ENCODE assay signal across 9 cellular contexts in genomic region chr4:138494931-138495330, GRCh38.
DNase-seq lines count a peak whose midpoint lies in the region; ATAC-seq and TF ChIP-seq lines count a peak whose summit lies in the region.
"Had no signal": no experiment of that assay in that cellular context is flagged by ENCODE, and none has a peak within 500 bp of the region (broad histone marks: within the 10 kb centered on the region; RNA-seq: fewer than 3 reads in every experiment).

No MANE protein-coding gene starts in this region.

- no peak overlapping the region for H2BK15ac ChIP-seq in mesendoderm (replicated peaks; ENCODE audit: low read depth)

- no peaks in the 10 kb centered on the region for H3K4me1 ChIP-seq in mesendoderm (ENCODE audit: control insufficient read depth, low read depth, low read length)

- H3K79me1 ChIP-seq in mesendoderm (ENCODE audit: low read length) = no peaks in the 10 kb centered on the region

- H3K4me3 ChIP-seq in WI38 (ENCODE audit: low read depth, low read length) = no peak overlapping the region
- H3K4me3 ChIP-seq in mesendoderm (ENCODE audit: low read length) = no peak overlapping the region

- no peak overlapping the region for H3K27ac ChIP-seq in mesendoderm (ENCODE audit: low read depth, low read length)

- H3K4me2 ChIP-seq in mesendoderm (ENCODE audit: low read length) = no peak overlapping the region

- no peak overlapping the region for H3K4me3 Mint-ChIP-seq in T-helper 2 cell treated with Interferon-gamma antibody and Interleukin-4, amounts not matched to agents 5 μg/mL and 100 μg/mL, for 36 hours

- no peak overlapping the region for H2AK5ac ChIP-seq in mesendoderm (ENCODE audit: low read length)

- H3K9ac ChIP-seq in mesendoderm (ENCODE audit: low read length) = no peak overlapping the region

- no peaks in the 10 kb centered on the region for H3K36me3 ChIP-seq in mesendoderm (ENCODE audit: control insufficient read depth, insufficient read depth, low read length)

- no peak overlapping the region for H2BK5ac ChIP-seq in mesendoderm (ENCODE audit: low read length)

- no peaks in the 10 kb centered on the region for H3K79me2 ChIP-seq in mesendoderm (ENCODE audit: control insufficient read depth, insufficient read depth, low read length)

- H3K36me3 Mint-ChIP-seq in T-helper 2 cell treated with Interferon-gamma antibody and Interleukin-4, amounts not matched to agents 5 μg/mL and 100 μg/mL, for 36 hours (ENCODE audit: low read depth) = no peaks in the 10 kb centered on the region

- no peak overlapping the region for H3K27ac Mint-ChIP-seq in T-helper 2 cell treated with Interferon-gamma antibody and Interleukin-4, amounts not matched to agents 5 μg/mL and 100 μg/mL, for 36 hours

- peak; percentile 72 for ATAC-seq in HG03442 (IDR thresholded peaks at IDR 0.05; ENCODE audit: unreplicated experiment)
- no peak for ATAC-seq in GM21423 (IDR thresholded peaks at IDR 0.05; ENCODE audit: unreplicated experiment)

- DNase-seq in NCI-H1092 treated with DMSO at 0.1 percent for 48 hours (lab: John Stamatoyannopoulos, UW) (peak; percentile 15), NCI-H1092 (lab: John Stamatoyannopoulos, UW) (no peak), mesendoderm (peak; percentile 88)
- no peak for DNase-seq in stimulated activated CD4-positive, alpha-beta T cell treated with anti-CD3 and anti-CD28 coated beads, Interleukin-2, amount 100 ng/mL, for 48 hours
- DNase-seq in T-helper 2 cell treated with Interferon-gamma antibody and Interleukin-4, amounts not matched to agents 5 μg/mL and 100 μg/mL, for 36 hours (ENCODE audit: low spot score) = no peak
- DNase-seq: stimulated activated CD8-positive, alpha-beta memory T cell treated with anti-CD3 and anti-CD28 coated beads, Interleukin-4, amount 100 ng/mL, for 48 hours had no signal

- H3K56ac ChIP-seq in mesendoderm (ENCODE audit: low read length) = no peak overlapping the region

- no peaks in the 10 kb centered on the region for H3K27me3 ChIP-seq in mesendoderm (ENCODE audit: insufficient read depth, low read length, poor library complexity)

- H3K4ac ChIP-seq in mesendoderm (ENCODE audit: low read depth, low read length) = no peak overlapping the region

- peak; percentile 43 for TF ChIP-seq CTCF in WI38 (IDR thresholded peaks at IDR 0.05; ENCODE audit: low read depth, low read length)

- no peaks in the 10 kb centered on the region for H3K4me1 Mint-ChIP-seq in T-helper 2 cell treated with Interferon-gamma antibody and Interleukin-4, amounts not matched to agents 5 μg/mL and 100 μg/mL, for 36 hours (ENCODE audit: low read depth)

- no peaks in the 10 kb centered on the region for H3K9me3 Mint-ChIP-seq in T-helper 2 cell treated with Interferon-gamma antibody and Interleukin-4, amounts not matched to agents 5 μg/mL and 100 μg/mL, for 36 hours

- whole genome bisulfite sequencing in mesendoderm (ENCODE audit: extremely low coverage, insufficient coverage, low lambda C conversion rate) = no CpG with 5 or more reads among the region's 4 CpGs

- H3K18ac ChIP-seq in mesendoderm (ENCODE audit: low read length) = no peak overlapping the region

- no peak overlapping the region for H4K5ac ChIP-seq in mesendoderm (ENCODE audit: low read length)

- H2BK120ac ChIP-seq in mesendoderm (ENCODE audit: low read depth, low read length) = no peak overlapping the region

- no peaks in the 10 kb centered on the region for H3K27me3 Mint-ChIP-seq in T-helper 2 cell treated with Interferon-gamma antibody and Interleukin-4, amounts not matched to agents 5 μg/mL and 100 μg/mL, for 36 hours (ENCODE audit: low read depth)

- no peak overlapping the region for H4K8ac ChIP-seq in mesendoderm (ENCODE audit: low read depth, low read length)

- H3K23ac ChIP-seq in mesendoderm (ENCODE audit: low read length) = no peak overlapping the region

Comparison
In these comparisons a context has a peak if more than half of its experiments do, and no peak if none do; other contexts are left out.
1. DNase-seq: peak in NCI-H1092 treated with DMSO at 0.1 percent for 48 hours (single experiment) and mesendoderm (single experiment); none in NCI-H1092 (single experiment), stimulated activated CD4-positive, alpha-beta T cell treated with anti-CD3 and anti-CD28 coated beads, Interleukin-2, amount 100 ng/mL, for 48 hours (0 of 2) and T-helper 2 cell treated with Interferon-gamma antibody and Interleukin-4, amounts not matched to agents 5 μg/mL and 100 μg/mL, for 36 hours (single experiment).